9 cellular contexts compared by ENCODE assay signal in the genomic region with DNA sequence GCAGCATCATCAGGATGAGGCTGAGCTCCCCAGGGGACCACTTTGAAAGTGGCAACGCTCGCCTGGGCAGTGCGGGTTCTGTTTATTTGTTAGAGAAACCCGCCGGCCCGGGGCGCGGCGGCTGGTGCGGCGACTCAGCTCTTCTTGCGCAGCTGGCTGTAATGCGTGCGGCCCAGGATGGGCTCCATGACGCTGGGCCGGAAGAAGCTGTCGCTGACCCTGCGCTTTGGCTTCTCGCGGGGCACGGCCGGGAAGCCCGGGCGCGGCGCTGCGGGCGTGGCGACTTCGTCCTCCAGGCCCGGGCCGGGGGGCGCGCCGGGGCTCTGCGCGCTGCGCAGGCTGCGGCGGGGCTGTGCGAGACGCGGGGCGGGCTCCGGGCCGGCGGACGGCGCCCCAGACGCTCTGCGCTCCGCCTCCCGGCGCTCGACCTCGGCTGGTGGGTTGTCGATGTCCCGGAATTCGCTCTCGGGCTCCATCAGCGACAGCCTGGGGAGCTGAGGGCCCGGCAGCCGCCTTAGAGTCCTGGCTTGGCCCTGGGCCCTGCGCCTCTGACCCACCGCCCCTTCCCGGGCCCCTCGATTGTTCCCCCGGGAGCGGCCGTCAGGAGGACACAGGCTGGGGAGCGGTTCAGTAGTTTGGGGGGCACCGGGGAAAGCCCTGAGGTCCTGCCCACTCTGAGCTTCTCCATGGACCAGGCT. TPM values are rescaled to one million over a fixed set of nuclear protein-coding genes. Genes with fewer than 3 reads are reported as not detected.
DNase-seq lines count a peak whose midpoint lies in the region; ATAC-seq, FAIRE-seq and TF ChIP-seq lines count a peak whose summit lies in the region.
"Had no signal": no experiment of that assay in that cellular context is flagged by ENCODE, and none has a peak within 500 bp of the region (broad histone marks: within the 10 kb centered on the region; RNA-seq: fewer than 3 reads in every experiment).

No MANE protein-coding gene starts in this region.

- H3K9me3 Mint-ChIP-seq in activated CD8-positive, alpha-beta memory T cell treated with anti-CD3 and anti-CD28 coated beads, Interleukin-2, amount 10 ng/mL, durations not matched to agents 7 days and 5 days (ENCODE audit: low read depth) = no peaks in the 10 kb centered on the region

- POLR2A ChIA-PET in Panc1 (lab: Charles Lee) = interaction anchor here (0.6 kb wide), 1 partner anchor 53 kb away, joined by 3 read pairs; no protein-coding TSS in a partner anchor

- intact Hi-C loops in Panc1 (cut with micrococcal nuclease; ENCODE audit: unreplicated experiment) = no loop called here
- intact Hi-C loops in aorta (cut with DNase I) = no loop called here

- no peak for FAIRE-seq in GM19239 (lab: Jason Lieb, UNC)
- FAIRE-seq: G401.6 had no signal

- no TSS peak for BruUV-seq in Panc1 (replicated peaks; lab: Mats Ljungman, UMichigan)

- peak overlapping the region; percentile 45 to 51 for H3K4me3 ChIP-seq in Panc1 (ENCODE audit: low read depth in 2 of 2, low read length in 2 of 2)
- H3K4me3 ChIP-seq in epithelial cell of proximal tubule (ENCODE audit: low read depth, low read length) = peak overlapping the region; percentile 52
- no peak overlapping the region for H3K4me3 ChIP-seq in aorta (ENCODE audit: low read length in 2 of 2)

- in situ Hi-C loops in Panc1 (cut with HindIII; ENCODE audit: low pct_unique_long_range_greater_than_20kb, low sequenced_read_pairs) = no loop called here

- H3K36me3 Mint-ChIP-seq in activated CD8-positive, alpha-beta memory T cell treated with anti-CD3 and anti-CD28 coated beads, Interleukin-2, amount 10 ng/mL, durations not matched to agents 7 days and 5 days = no peaks in the 10 kb centered on the region

- no peak overlapping the region for H3K4me3 Mint-ChIP-seq in activated CD8-positive, alpha-beta memory T cell treated with anti-CD3 and anti-CD28 coated beads, Interleukin-2, amount 10 ng/mL, durations not matched to agents 7 days and 5 days

- H3K9me3 ChIP-seq in Panc1 (ENCODE audit: control insufficient read depth, insufficient read depth, low read depth, low read length) (no peaks in the 10 kb centered on the region), aorta (ENCODE audit: control insufficient read depth, low read length) (no peaks in the 10 kb centered on the region)

- DNase-seq in activated CD8-positive, alpha-beta memory T cell treated with anti-CD3 and anti-CD28 coated beads, Interleukin-2, amount 10 ng/mL, durations not matched to agents 7 days and 5 days = no peak
- DNase-seq in activated CD8-positive, alpha-beta memory T cell treated with anti-CD3 and anti-CD28 coated beads for 24 hours = no peak
- no peak for DNase-seq in Panc1 (ENCODE audit: low read depth, low spot score)
- no peak for DNase-seq in epithelial cell of proximal tubule (ENCODE audit: low read depth)
- DNase-seq in midbrain (lab: John Stamatoyannopoulos, UW) = peak; percentile 11
- peak; percentile 82 to 91 for DNase-seq in aorta
- no peak for DNase-seq in GM19239 (ENCODE audit: insufficient read length, low spot score)

- TF ChIP-seq CTCF in Panc1 (IDR thresholded peaks at IDR 0.05) (no peak), epithelial cell of proximal tubule (conservative IDR thresholded peaks at IDR 0.05; ENCODE audit: low read depth, low read length) (no peak)

- H3K27ac ChIP-seq in Panc1 (ENCODE audit: low read length) (peak overlapping the region; percentile 63), aorta (ENCODE audit: low read depth in 1 of 2, low read length in 2 of 2) (peak overlapping the region; percentile 76 to 85)

- WGBS in aorta, 2 donors = 2 to 3% methylated on average over 52 to 72 of the region's 72 CpGs

- CTCF ChIA-PET in activated CD8-positive, alpha-beta memory T cell treated with anti-CD3 and anti-CD28 coated beads, Interleukin-2, amount 10 ng/mL, durations not matched to agents 7 days and 5 days (lab: Charles Lee) = interaction anchor here (1.7 kb wide), 1 partner anchor 18 kb away, joined by 4 read pairs; no protein-coding TSS in a partner anchor
- CTCF ChIA-PET in Panc1 (lab: Charles Lee) = interaction anchor here (0.6 kb wide), 1 partner anchor 74 kb away, joined by 3 read pairs; no protein-coding TSS in a partner anchor

- no peak overlapping the region for H3K27ac Mint-ChIP-seq in activated CD8-positive, alpha-beta memory T cell treated with anti-CD3 and anti-CD28 coated beads, Interleukin-2, amount 10 ng/mL, durations not matched to agents 7 days and 5 days

- H3K36me3 ChIP-seq in Panc1 (ENCODE audit: control insufficient read depth, insufficient read depth, low read length) = no peaks in the 10 kb centered on the region
- H3K36me3 ChIP-seq in aorta (ENCODE audit: control insufficient read depth in 1 of 2, insufficient read depth in 2 of 2, low read length in 1 of 2) = no peaks in the 10 kb centered on the region

- peak; percentile 84 for ATAC-seq in activated CD8-positive, alpha-beta memory T cell treated with anti-CD3 and anti-CD28 coated beads, Interleukin-2, amount 10 ng/mL, durations not matched to agents 7 days and 5 days
- ATAC-seq in Panc1 (peak; percentile 85), aorta (ENCODE audit: low FRiP score) (peak; percentile 78), HG03460 (IDR thresholded peaks at IDR 0.05; ENCODE audit: unreplicated experiment) (no peak)

- H3K4me1 ChIP-seq in Panc1 (ENCODE audit: control insufficient read depth, insufficient read depth, low read length) (peaks cover 12% of the 10 kb centered on the region), aorta (ENCODE audit: control insufficient read depth in 1 of 2, insufficient read depth in 2 of 2, low read length in 2 of 2) (no peaks in the 10 kb centered on the region)

- peaks cover 2% of the 10 kb centered on the region for H3K4me1 Mint-ChIP-seq in activated CD8-positive, alpha-beta memory T cell treated with anti-CD3 and anti-CD28 coated beads, Interleukin-2, amount 10 ng/mL, durations not matched to agents 7 days and 5 days

- peaks cover 19% of the 10 kb centered on the region for H3K27me3 Mint-ChIP-seq in activated CD8-positive, alpha-beta memory T cell treated with anti-CD3 and anti-CD28 coated beads, Interleukin-2, amount 10 ng/mL, durations not matched to agents 7 days and 5 days

- H3K27me3 ChIP-seq in Panc1 (ENCODE audit: control insufficient read depth, insufficient read depth, low read length) (no peaks in the 10 kb centered on the region; the same call in 1 of the 2 replicates), aorta (ENCODE audit: control insufficient read depth in 1 of 2, insufficient read depth in 2 of 2, low read length in 1 of 2) (no peaks in the 10 kb centered on the region)

RNA-seq across cellular contexts. Expression of a gene that starts 10.3 kb away (rescaled TPM):
- 1 to 10 TPM in 1 of 2 experiments, under 1 TPM in 1; 0.55 to 2.5 TPM for total RNA-seq in activated CD8-positive, alpha-beta memory T cell treated with anti-CD3 and anti-CD28 coated beads, Interleukin-2, amount 10 ng/mL, durations not matched to agents 7 days and 5 days
- total RNA-seq in Panc1 (2021; ENCODE audit: unreplicated experiment) = 6.5 TPM
- polyA plus RNA-seq in Panc1 (2012; ENCODE audit: insufficient read length) = 9.7 TPM
- 5.4 and 6.1 TPM in 2 replicates for total RNA-seq in epithelial cell of proximal tubule
- total RNA-seq in aorta = 10 to 100 TPM; 16.5 to 17.5 TPM
- polyA plus RNA-seq in aorta = 10 to 100 TPM in 1 of 2 donors, 1 to 10 TPM in 1; 3.1 to 16.0 TPM

RNA-seq across cellular contexts. Expression of a gene that starts 13.6 kb away (rescaled TPM):
- under 1 TPM in 1 of 2 experiments, not detected in 1; 0.12 TPM for total RNA-seq in activated CD8-positive, alpha-beta memory T cell treated with anti-CD3 and anti-CD28 coated beads, Interleukin-2, amount 10 ng/mL, durations not matched to agents 7 days and 5 days
- total RNA-seq in Panc1 (2021; ENCODE audit: unreplicated experiment) (0.44 TPM), epithelial cell of proximal tubule (0.06 and 0.14 TPM in 2 replicates), aorta (1 to 10 TPM; 3.0 to 4.1 TPM)
- 0.23 TPM for polyA plus RNA-seq in Panc1 (2012; ENCODE audit: insufficient read length)
- polyA plus RNA-seq in aorta = 1 to 10 TPM in 1 of 2 donors, under 1 TPM in 1; 0.38 to 2.3 TPM

RNA-seq across cellular contexts. Expression of a gene that starts 25.0 kb away (rescaled TPM):
- total RNA-seq in activated CD8-positive, alpha-beta memory T cell treated with anti-CD3 and anti-CD28 coated beads, Interleukin-2, amount 10 ng/mL, durations not matched to agents 7 days and 5 days = 1 to 10 TPM; 1.6 to 2.2 TPM
- 6.2 TPM for total RNA-seq in Panc1 (2021; ENCODE audit: unreplicated experiment)
- polyA plus RNA-seq in Panc1 (2012; ENCODE audit: insufficient read length) = 8.3 TPM
- total RNA-seq in epithelial cell of proximal tubule = 3.5 and 4.5 TPM in 2 replicates
- 1 to 10 TPM; 7.7 to 9.1 TPM for total RNA-seq in aorta
- polyA plus RNA-seq in aorta = 10 to 100 TPM; 10.4 to 13.3 TPM

RNA-seq across cellular contexts. Expression of a gene that starts 25.0 kb away (rescaled TPM):
- total RNA-seq in activated CD8-positive, alpha-beta memory T cell treated with anti-CD3 and anti-CD28 coated beads, Interleukin-2, amount 10 ng/mL, durations not matched to agents 7 days and 5 days = not detected
- total RNA-seq in Panc1 (2021; ENCODE audit: unreplicated experiment) (0.18 TPM), epithelial cell of proximal tubule (not detected in 2 replicates), aorta (not detected)
- not detected for polyA plus RNA-seq in Panc1 (2012; ENCODE audit: insufficient read length)
- under 1 TPM in 1 of 2 donors, not detected in 1; 0.84 TPM for polyA plus RNA-seq in aorta

Comparison
In these comparisons a context has a peak if more than half of its experiments do, and no peak if none do; other contexts are left out.
1. DNase-seq: peak in midbrain (single experiment) and aorta (2 of 2); none in activated CD8-positive, alpha-beta memory T cell treated with anti-CD3 and anti-CD28 coated beads, Interleukin-2, amount 10 ng/mL, durations not matched to agents 7 days and 5 days (single experiment), activated CD8-positive, alpha-beta memory T cell treated with anti-CD3 and anti-CD28 coated beads for 24 hours (single experiment), Panc1 (single experiment), epithelial cell of proximal tubule (single experiment) and GM19239 (single experiment).
2. H3K4me3 ChIP-seq: peak in Panc1 (2 of 2) and epithelial cell of proximal tubule (single experiment); none in aorta (0 of 2).